Comparison of ENCODE assay signal across 18 cellular contexts in genomic region chr20:4950437-4950836, GRCh38. TPM values are rescaled to one million over a fixed set of nuclear protein-coding genes. Genes with fewer than 3 reads are reported as not detected.
A peak's percentile ranks its signal among the peaks of the same experiment; 100 is the strongest.
DNase-seq lines count a peak whose midpoint lies in the region; ATAC-seq, FAIRE-seq and TF ChIP-seq lines count a peak whose summit lies in the region.
"Had no signal": no experiment of that assay in that cellular context is flagged by ENCODE, and none has a peak within 500 bp of the region (broad histone marks: within the 10 kb centered on the region; RNA-seq: fewer than 3 reads in every experiment).

No MANE protein-coding gene starts in this region.

- DNase-seq in GM23248 (no peak), adrenal gland (peak in 1 of 7 donors; percentile 53), keratinocyte (ENCODE audit: low read depth, low spot score) (no peak), stomach (no peak), iPS-NIHi7 (ENCODE audit: extremely low spot score) (no peak), NCI-H2196 treated with DMSO at 0.1 percent for 48 hours (lab: John Stamatoyannopoulos, UW; ENCODE audit: unreplicated experiment) (no peak), Kasumi-1 (lab: John Stamatoyannopoulos, UW) (no peak)
- DNase-seq: activated CD8-positive, alpha-beta memory T cell treated with anti-CD3 and anti-CD28 coated beads, Interleukin-2, amount 50 U/mL, for 48 hours; activated naive CD8-positive, alpha-beta T cell treated with anti-CD3 and anti-CD28 coated beads, Interleukin-2, amount 10 ng/mL, durations not matched to agents 7 days and 5 days; cortex of kidney; DMS79 treated with DMSO at 0.1 percent for 48 hours; left ventricle myocardium inferior; NCI-H1436 treated with DMSO at 0.1 percent for 48 hours; NCI-H446 treated with DMSO at 0.1 percent for 48 hours; nephron progenitor cell; stimulated activated naive CD4-positive, alpha-beta T cell had no signal

- H3K9me1 ChIP-seq in keratinocyte (ENCODE audit: control insufficient read depth, extremely low read depth, insufficient read depth, low read length) = no peaks in the 10 kb centered on the region

- H2AFZ ChIP-seq in GM23248 = no peak overlapping the region
- H2AFZ ChIP-seq in keratinocyte (ENCODE audit: control insufficient read depth, low read length) = no peak overlapping the region

- H3K4me3 ChIP-seq in GM23248 (no peak overlapping the region), adrenal gland (no peak overlapping the region), keratinocyte (ENCODE audit: control insufficient read depth in 2 of 3, extremely low read depth in 1 of 3, insufficient read depth in 2 of 3, low read depth in 1 of 3, low read length in 3 of 3) (no peak overlapping the region), stomach (no peak overlapping the region)
- H3K4me3 ChIP-seq: left ventricle myocardium inferior had no signal

- H3K4me1 ChIP-seq in GM23248 (ENCODE audit: insufficient read depth) (peaks cover 25% of the 10 kb centered on the region), adrenal gland (replicated peaks in 1 of 2) (peaks cover 18 to 54% of the 10 kb centered on the region in 2 donors), keratinocyte (ENCODE audit: control insufficient read depth, extremely low read depth, insufficient read depth, low read length) (peaks cover 19% of the 10 kb centered on the region), stomach (peaks cover 6 to 29% (median 20%) of the 10 kb centered on the region in 4 donors)

- no peaks in the 10 kb centered on the region for H4K20me1 ChIP-seq in GM23248 (ENCODE audit: insufficient read depth)
- H4K20me1 ChIP-seq in keratinocyte (ENCODE audit: control insufficient read depth, extremely low read depth, insufficient read depth, low read length) = no peaks in the 10 kb centered on the region

- peaks cover 35% of the 10 kb centered on the region for H3F3A ChIP-seq in GM23248 (ENCODE audit: insufficient read depth)

- FAIRE-seq in keratinocyte (lab: Jason Lieb, UNC) = no peak

- dilution Hi-C loops in keratinocyte (cut with MboI; ENCODE audit: extremely low pct_ligation_motif_present, low sequenced_read_pairs) = no loop called here

- H3K9me3 ChIP-seq in GM23248 (ENCODE audit: low read depth) = no peaks in the 10 kb centered on the region
- no peaks in the 10 kb centered on the region for H3K9me3 ChIP-seq in adrenal gland (replicated peaks in 1 of 3)
- no peaks in the 10 kb centered on the region for H3K9me3 ChIP-seq in keratinocyte (ENCODE audit: control insufficient read depth, low read depth, low read length)
- no peaks in the 10 kb centered on the region for H3K9me3 ChIP-seq in stomach

- TF ChIP-seq EP300 in stomach (IDR thresholded peaks at IDR 0.05) = no peak

- H3K36me3 ChIP-seq in GM23248 (ENCODE audit: low read depth) (no peaks in the 10 kb centered on the region), adrenal gland (replicated peaks in 1 of 2) (peaks cover 0 to 5% of the 10 kb centered on the region in 2 donors), keratinocyte (ENCODE audit: control insufficient read depth in 2 of 2, extremely low read depth in 1 of 2, insufficient read depth in 2 of 2, low read length in 2 of 2) (peaks cover 0 to 2% of the 10 kb centered on the region in 2 experiments), stomach (peaks cover 0 to 6% (median 1%) of the 10 kb centered on the region in 4 donors)

- TF ChIP-seq POLR2A in adrenal gland (IDR thresholded peaks at IDR 0.05) (no peak), stomach (IDR thresholded peaks at IDR 0.05) (no peak)

- 41 to 51% methylated on average over 3 of the region's 3 CpGs for WGBS in GM23248 (ENCODE audit: low coverage in 1 of 2, low lambda C conversion rate in 2 of 2, missing lambda C conversion rate in 2 of 2), 2 experiments
- 33 to 61% (median 44%) methylated on average over 3 of the region's 3 CpGs for WGBS in adrenal gland, 4 donors
- 38 to 70% (median 69%) methylated on average over 3 of the region's 3 CpGs for WGBS in stomach, 5 donors

- TF ChIP-seq CTCF in adrenal gland (IDR thresholded peaks at IDR 0.05) = no peak
- no peak for TF ChIP-seq CTCF in keratinocyte (optimal IDR thresholded peaks at IDR 0.05 in 1 of 3, IDR thresholded peaks at IDR 0.05 in 1 of 3, conservative IDR thresholded peaks at IDR 0.05 in 1 of 3; ENCODE audit: extremely low read depth in 1 of 3, insufficient read depth in 2 of 3, low read length in 3 of 3)
- TF ChIP-seq CTCF in stomach (IDR thresholded peaks at IDR 0.05) = no peak

- in situ Hi-C loops in GM23248 (cut with MboI) = loop anchor here (25.0 kb wide), 1 partner anchor 338 kb away; no protein-coding TSS in a partner anchor

- ATAC-seq in HG02763 (IDR thresholded peaks at IDR 0.05; ENCODE audit: unreplicated experiment) = no peak
- ATAC-seq: HCT116 had no signal

- H3K9ac ChIP-seq in GM23248 (peak overlapping the region; percentile 61; the same call in 1 of the 2 replicates), keratinocyte (ENCODE audit: control insufficient read depth, extremely low read depth, insufficient read depth, low read length) (peak overlapping the region; percentile 37)

- H3K27me3 ChIP-seq in GM23248 (replicated peaks; ENCODE audit: insufficient read depth) (no peaks in the 10 kb centered on the region), adrenal gland (no peaks in the 10 kb centered on the region), keratinocyte (ENCODE audit: control insufficient read depth, extremely low read depth, insufficient read depth, low read length) (no peaks in the 10 kb centered on the region), stomach (no peaks in the 10 kb centered on the region)

- H3K27ac ChIP-seq in GM23248 (no peak overlapping the region), adrenal gland (peak overlapping the region; percentile 51 to 90 (median 86)), keratinocyte (ENCODE audit: control insufficient read depth, insufficient read depth, low read length) (peak overlapping the region; percentile 68), stomach (peak overlapping the region in 4 of 5 donors; percentile 18 to 63 (median 40))

- H3K4me2 ChIP-seq in GM23248 (ENCODE audit: unreplicated experiment) = no peak overlapping the region
- no peak overlapping the region for H3K4me2 ChIP-seq in keratinocyte (ENCODE audit: control insufficient read depth, extremely low read depth, insufficient read depth, low read depth, low read length)

- H3K9me2 ChIP-seq in GM23248 (ENCODE audit: insufficient read depth) = no peaks in the 10 kb centered on the region

- H3K79me2 ChIP-seq in GM23248 (ENCODE audit: insufficient read depth) = 0 out of 2 replicates have a peak, but pooled peaks cover 11% of the 10 kb centered on the region
- peaks cover 2% of the 10 kb centered on the region for H3K79me2 ChIP-seq in keratinocyte (ENCODE audit: control insufficient read depth, insufficient read depth, low read length)

- intact Hi-C loops in adrenal gland (cut with DNase I) (no loop called here), stomach (cut with DNase I; ENCODE audit: low total_unique reads) (loop anchor here (10.0 kb wide), 1 partner anchor 346 kb away; no protein-coding TSS in a partner anchor)

RNA-seq across cellular contexts. Expression of gene SLC23A2, which starts 50.9 kb away (rescaled TPM):
- total RNA-seq in GM23248 (2014; rRNA removed; shearing (Covaris generic)) = 9.6 and 11.0 TPM in 2 replicates
- polyA plus RNA-seq in GM23248 (2016; fragmentation: Nextera tagmentation; extraction: Ambion mirVana) (5.8 and 5.9 TPM in 2 replicates), adrenal gland (100 to 1,000 TPM in 2 of 3 donors, 10 to 100 TPM in 1; 51.0 to 224 (median 104) TPM), keratinocyte (9.6 to 14.7 TPM (median 13.4 TPM) in 3 replicates), stomach (1 to 10 TPM; 2.6 to 3.9 (median 2.8) TPM)
- total RNA-seq in adrenal gland (100 to 1,000 TPM in 7 of 8 donors, 10 to 100 TPM in 1; 98.1 to 294 (median 145) TPM), stomach (10 to 100 TPM in 3 of 5 donors, 1 to 10 TPM in 2; 2.9 to 58.3 (median 12.9) TPM)
- polyA plus RNA-seq in keratinocyte (2011; ENCODE audit: low read depth) = 3.3 TPM
- 4.4 and 5.5 TPM in 2 replicates for polyA plus RNA-seq in keratinocyte (2011; cell fraction: cytosol; rRNA removed)
- 33.3 and 34.6 TPM in 2 replicates for polyA plus RNA-seq in keratinocyte (2011; cell fraction: nucleus; rRNA removed)
- 5.2 and 9.3 TPM in 2 replicates for polyA plus RNA-seq in keratinocyte (2012; ENCODE audit: low replicate concordance)
- polyA minus RNA-seq in keratinocyte = 22.0 to 44.4 TPM (median 26.2 TPM) in 3 replicates
- 12.1 TPM for polyA minus RNA-seq in keratinocyte (2011; cell fraction: cytosol; rRNA and poly(A)+ RNA removed)
- 38.6 and 54.2 TPM in 2 replicates for polyA minus RNA-seq in keratinocyte (2011; cell fraction: nucleus; rRNA and poly(A)+ RNA removed)
